ENCODE assay signal across 11 cellular contexts in the genomic region with DNA sequence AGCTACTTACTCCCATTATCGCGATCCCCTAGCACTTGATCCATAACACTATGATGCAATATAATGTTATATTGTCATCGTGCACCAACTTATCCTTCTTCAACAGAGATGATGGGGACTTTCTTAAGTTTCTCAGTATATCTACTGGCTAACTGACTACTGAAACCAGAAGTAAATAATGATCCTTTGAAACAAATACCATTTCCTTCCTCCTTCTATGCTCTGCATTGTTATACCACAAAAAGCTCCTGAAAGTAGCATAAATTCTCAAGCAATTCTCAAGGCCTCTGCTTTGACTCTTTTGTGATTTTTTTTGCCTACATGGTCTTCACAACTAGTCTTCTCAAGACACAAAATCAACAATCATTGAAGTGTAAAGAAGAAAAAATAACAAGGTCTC.
DNase-seq lines count a peak whose midpoint lies in the region; ATAC-seq, FAIRE-seq and TF ChIP-seq lines count a peak whose summit lies in the region.
"Had no signal": no experiment of that assay in that cellular context is flagged by ENCODE, and none has a peak within 500 bp of the region (broad histone marks: within the 10 kb centered on the region; RNA-seq: fewer than 3 reads in every experiment).

No MANE protein-coding gene starts in this region.

- TF ChIP-seq CTCF in pancreas (IDR thresholded peaks at IDR 0.05) = no peak

- H3K9me3 ChIP-seq in pancreas = no peaks in the 10 kb centered on the region

- no peaks in the 10 kb centered on the region for H3K36me3 ChIP-seq in pancreas

- intact Hi-C loops in pancreas (cut with DNase I) = loop anchor here in 1 of 3 donors (10.0 kb wide), 1 partner anchor 994 kb away; no protein-coding TSS in a partner anchor

- no peaks in the 10 kb centered on the region for H3K27me3 ChIP-seq in pancreas

- WGBS in pancreas, 2 donors = 48 to 59% methylated on average over 3 of the region's 3 CpGs

- no peak for FAIRE-seq in pancreas (lab: Jason Lieb, UNC)

- DNase-seq in medulla oblongata (ENCODE audit: extremely low spot score) = peak; percentile 14
- no peak for DNase-seq in NK-92 (lab: John Stamatoyannopoulos, UW; ENCODE audit: unreplicated experiment)
- DNase-seq in pancreas = no peak
- no peak for DNase-seq in NCI-H1694 treated with DMSO at 0.1 percent for 48 hours (lab: John Stamatoyannopoulos, UW)
- DNase-seq: Calu3; occipital lobe; stimulated activated CD4-positive, alpha-beta T cell treated with anti-CD3 and anti-CD28 coated beads, Interleukin-1b, Interleukin-23, amount 100 ng/mL, for 48 hours had no signal

- ATAC-seq in GM19025 (IDR thresholded peaks at IDR 0.05; ENCODE audit: low read depth, unreplicated experiment) (peak; percentile 77), GM21825 (IDR thresholded peaks at IDR 0.05; ENCODE audit: unreplicated experiment) (peak; percentile 78), HG03520 (IDR thresholded peaks at IDR 0.05; ENCODE audit: unreplicated experiment) (peak; percentile 96), GM19463 (IDR thresholded peaks at IDR 0.05; ENCODE audit: unreplicated experiment) (no peak), pancreas (no peak)

- H3K4me3 ChIP-seq in pancreas = no peak overlapping the region

- H3K27ac ChIP-seq in pancreas = no peak overlapping the region

- no peaks in the 10 kb centered on the region for H3K4me1 ChIP-seq in pancreas

Comparison
In these comparisons a context has a peak if more than half of its experiments do, and no peak if none do; other contexts are left out.
1. ATAC-seq: peak in GM19025 (single experiment), GM21825 (single experiment) and HG03520 (single experiment); none in GM19463 (single experiment) and pancreas (0 of 4).